ENCODE assay signal across 22 cellular contexts in the genomic region with DNA sequence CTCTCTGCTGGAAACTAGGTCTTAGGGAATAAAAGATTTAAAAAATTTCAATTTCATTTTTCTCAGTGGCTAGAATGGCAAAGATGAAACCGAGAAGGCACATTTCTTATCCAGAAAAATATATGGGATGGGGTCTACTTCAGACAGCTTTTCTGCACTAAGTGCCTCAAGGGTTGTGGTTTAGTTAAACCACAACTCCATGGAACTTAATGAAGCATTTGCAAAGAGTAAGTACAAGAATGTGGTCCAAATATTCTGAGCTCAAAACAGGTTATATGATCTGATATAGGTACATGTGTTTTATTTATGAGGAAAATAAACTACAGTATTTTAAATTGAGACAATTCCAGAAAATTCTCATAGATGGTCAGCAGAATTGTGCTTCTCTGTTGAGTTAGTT.
"Had no signal": no experiment of that assay in that cellular context is flagged by ENCODE, and none has a peak within 500 bp of the region (broad histone marks: within the 10 kb centered on the region; RNA-seq: fewer than 3 reads in every experiment).

No MANE protein-coding gene starts in this region.

- H3K36me3 ChIP-seq: stomach, WERI-Rb-1 had no signal

- ATAC-seq: right cardiac atrium had no signal

- H3K27me3 ChIP-seq: hepatocyte, stomach had no signal

- H3K27ac Mint-ChIP-seq: mesothelial cell of epicardium, nephron progenitor cell, progenitor cell of endocrine pancreas had no signal

- DNase-seq: activated CD4-positive, alpha-beta T cell treated with anti-CD3 and anti-CD28 coated beads for 1 hour; activated CD8-positive, alpha-beta memory T cell treated with anti-CD3 and anti-CD28 coated beads for 24 hours; activated CD8-positive, alpha-beta memory T cell treated with anti-CD3 and anti-CD28 coated beads, Interleukin-2, amount 50 U/mL, for 48 hours; activated effector memory CD4-positive, alpha-beta T cell treated with anti-CD3 and anti-CD28 coated beads, Interleukin-2, amount 50 U/mL, for 16 hours; activated naive CD4-positive, alpha-beta T cell treated with anti-CD3 and anti-CD28 coated beads, Interleukin-2, amount 50 U/mL, for 16 hours; activated T-cell treated with anti-CD3 and anti-CD28 coated beads, Interleukin-2, amount 50 U/mL, for 48 hours; aorta; dermis blood vessel endothelial cell; effector memory CD4-positive, alpha-beta T cell; islet precursor cell; nephron progenitor cell; right cardiac atrium; small intestine; stimulated activated CD4-positive, alpha-beta T cell treated with anti-CD3 and anti-CD28 coated beads, Interleukin-15, amount 100 ng/mL, for 24 hours; stimulated activated CD4-positive, alpha-beta T cell treated with anti-CD3 and anti-CD28 coated beads, Interleukin-2, amount 100 ng/mL, for 48 hours; stomach; trophoblast cell; WERI-Rb-1 had no signal

- H3K9me3 ChIP-seq: stomach had no signal

- H3K27me3 Mint-ChIP-seq: progenitor cell of endocrine pancreas had no signal

- H3K4me3 ChIP-seq: hepatocyte, lung, stomach had no signal

- H3K9me3 Mint-ChIP-seq: mesothelial cell of epicardium, nephron progenitor cell had no signal

- H3K36me3 Mint-ChIP-seq: mesothelial cell of epicardium had no signal

- H3K27ac ChIP-seq: stomach, WERI-Rb-1 had no signal

- H3K4me3 Mint-ChIP-seq: mesothelial cell of epicardium, nephron progenitor cell had no signal
